ENCODE assay signal across 1 cellular context in the genomic region with DNA sequence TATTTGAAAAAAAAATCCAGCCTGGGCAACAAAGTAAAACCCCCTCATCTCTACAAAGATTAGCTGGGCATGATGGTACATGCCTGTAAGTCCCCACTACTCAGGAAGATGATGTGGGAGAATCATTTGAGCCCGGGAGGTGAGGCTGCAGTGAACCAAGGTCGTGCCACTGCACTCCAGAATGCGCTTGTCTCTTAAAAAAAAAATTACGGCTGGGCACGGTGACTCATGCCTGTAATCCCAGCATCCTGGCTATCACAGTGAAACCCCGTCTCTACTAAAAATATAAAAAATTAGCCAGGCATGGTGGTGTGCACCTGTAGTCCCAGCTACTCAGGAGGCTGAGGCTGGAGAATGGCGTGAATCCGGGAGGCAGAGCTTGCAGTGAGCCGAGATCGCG.
TF ChIP-seq lines count a peak whose summit lies in the region.

No MANE protein-coding gene starts in this region.

TF ChIP-seq in HEK293, 187 proteins besides CTCF, POLR2A, EP300 and RAD21 (continued from another document):
- TF ChIP-seq, protein P1, sequence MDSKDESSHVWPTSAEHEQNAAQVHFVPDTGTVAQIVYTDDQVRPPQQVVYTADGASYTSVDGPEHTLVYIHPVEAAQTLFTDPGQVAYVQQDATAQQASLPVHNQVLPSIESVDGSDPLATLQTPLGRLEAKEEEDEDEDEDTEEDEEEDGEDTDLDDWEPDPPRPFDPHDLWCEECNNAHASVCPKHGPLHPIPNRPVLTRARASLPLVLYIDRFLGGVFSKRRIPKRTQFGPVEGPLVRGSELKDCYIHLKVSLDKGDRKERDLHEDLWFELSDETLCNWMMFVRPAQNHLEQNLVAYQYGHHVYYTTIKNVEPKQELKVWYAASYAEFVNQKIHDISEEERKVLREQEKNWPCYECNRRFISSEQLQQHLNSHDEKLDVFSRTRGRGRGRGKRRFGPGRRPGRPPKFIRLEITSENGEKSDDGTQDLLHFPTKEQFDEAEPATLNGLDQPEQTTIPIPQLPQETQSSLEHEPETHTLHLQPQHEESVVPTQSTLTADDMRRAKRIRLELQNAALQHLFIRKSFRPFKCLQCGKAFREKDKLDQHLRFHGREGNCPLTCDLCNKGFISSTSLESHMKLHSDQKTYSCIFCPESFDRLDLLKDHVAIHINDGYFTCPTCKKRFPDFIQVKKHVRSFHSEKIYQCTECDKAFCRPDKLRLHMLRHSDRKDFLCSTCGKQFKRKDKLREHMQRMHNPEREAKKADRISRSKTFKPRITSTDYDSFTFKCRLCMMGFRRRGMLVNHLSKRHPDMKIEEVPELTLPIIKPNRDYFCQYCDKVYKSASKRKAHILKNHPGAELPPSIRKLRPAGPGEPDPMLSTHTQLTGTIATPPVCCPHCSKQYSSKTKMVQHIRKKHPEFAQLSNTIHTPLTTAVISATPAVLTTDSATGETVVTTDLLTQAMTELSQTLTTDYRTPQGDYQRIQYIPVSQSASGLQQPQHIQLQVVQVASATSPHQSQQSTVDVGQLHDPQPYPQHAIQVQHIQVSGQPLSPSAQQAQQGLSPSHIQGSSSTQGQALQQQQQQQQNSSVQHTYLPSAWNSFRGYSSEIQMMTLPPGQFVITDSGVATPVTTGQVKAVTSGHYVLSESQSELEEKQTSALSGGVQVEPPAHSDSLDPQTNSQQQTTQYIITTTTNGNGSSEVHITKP (tag by site-specific recombination; IDR thresholded peaks at IDR 0.05), result peak; percentile 94
- TF ChIP-seq ZXDB (tag by site-specific recombination; IDR thresholded peaks at IDR 0.05), result peak; percentile 35; the same call in 1 of the 2 replicates
- peak; percentile 30; the same call in 1 of the 2 replicates for TF ChIP-seq ZNF335 (tag by site-specific recombination; conservative IDR thresholded peaks at IDR 0.05)
- TF ChIP-seq ZNF600 (tag by site-specific recombination; IDR thresholded peaks at IDR 0.05), result peak; percentile 34; the same call in 1 of the 2 replicates
- TF ChIP-seq ZEB2 (tag by site-specific recombination; IDR thresholded peaks at IDR 0.05), result 0 out of 2 replicates have a peak, but pooled peaks have one; percentile 56
TF ChIP-seq in HEK293: peak in this region for 17; not testable (repeated sequence) for 170.
